ENCODE assay signal across 24 cellular contexts in the genomic region with DNA sequence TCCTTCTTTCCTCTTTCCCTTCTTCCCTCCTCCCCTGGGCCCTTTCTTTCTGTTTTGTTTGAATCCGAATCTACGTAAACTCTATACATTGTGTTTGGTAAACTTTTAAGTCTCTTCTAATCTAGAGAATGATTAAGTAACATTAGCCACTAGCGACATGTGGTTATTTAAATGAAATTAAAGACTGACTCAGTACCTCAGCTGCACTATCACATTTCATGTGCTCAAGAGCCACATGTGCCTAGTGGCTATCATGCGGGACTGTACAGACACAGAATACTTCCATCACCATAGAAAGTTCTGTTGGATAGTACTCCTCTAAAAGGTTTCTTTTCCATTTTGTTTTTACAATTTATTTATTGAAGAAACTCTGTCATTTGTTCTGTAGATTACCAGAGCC.
"Had no signal": no experiment of that assay in that cellular context is flagged by ENCODE, and none has a peak within 500 bp of the region (broad histone marks: within the 10 kb centered on the region; RNA-seq: fewer than 3 reads in every experiment).

No MANE protein-coding gene starts in this region.

- H3K4me1 Mint-ChIP-seq: nephron had no signal

- H3K9me3 ChIP-seq: esophagus muscularis mucosa, lower lobe of right lung, pancreas, psoas muscle, right lobe of liver, stomach, thoracic aorta, transverse colon had no signal

- H3K27ac ChIP-seq: coronary artery, esophagus muscularis mucosa, foreskin keratinocyte, left ventricle myocardium inferior, lower lobe of right lung, pancreas, psoas muscle, right lobe of liver, stomach, thoracic aorta, transverse colon had no signal

- ATAC-seq: foreskin keratinocyte; lower lobe of right lung; pancreas; right lobe of liver; stimulated activated naive B cell treated with anti-CD40 and anti-IgM and Interleukin-4, amounts not matched to agents 10 μg/mL and 1 μg/mL and 100 μg/mL, for 72 hours had no signal

- H3K27me3 ChIP-seq: dorsolateral prefrontal cortex, esophagus muscularis mucosa, foreskin keratinocyte, pancreas, right lobe of liver, stomach, transverse colon had no signal

- H3K4me1 ChIP-seq: foreskin keratinocyte, pancreas, right lobe of liver had no signal

- H3K4me3 ChIP-seq: coronary artery, esophagus muscularis mucosa, left ventricle myocardium inferior, lower lobe of right lung, pancreas, psoas muscle, right lobe of liver, stomach, thoracic aorta, transverse colon had no signal

- DNase-seq: dorsolateral prefrontal cortex; effector memory CD4-positive, alpha-beta T cell; foreskin keratinocyte; immature natural killer cell; left ventricle myocardium inferior; lower lobe of right lung; midbrain; naive B cell; occipital lobe; pancreas; psoas muscle; retina; right lobe of liver; stimulated activated CD4-positive, alpha-beta T cell treated with anti-CD3 and anti-CD28 coated beads, Interleukin-2, amount 100 ng/mL, for 24 hours; stimulated activated CD4-positive, alpha-beta T cell treated with anti-CD3 and anti-CD28 coated beads, Interleukin-4, amount 100 ng/mL, for 4 hours; stimulated activated naive B cell treated with anti-CD40 and anti-IgM and Interleukin-4, amounts not matched to agents 10 μg/mL and 1 μg/mL and 100 μg/mL, for 72 hours; stomach; substantia nigra; transverse colon had no signal

- H3K9me3 Mint-ChIP-seq: immature natural killer cell, memory B cell, nephron had no signal

- H3K27me3 Mint-ChIP-seq: memory B cell; naive B cell; stimulated activated naive B cell treated with anti-CD40 and anti-IgM and Interleukin-4, amounts not matched to agents 10 μg/mL and 1 μg/mL and 100 μg/mL, for 72 hours had no signal

- H3K4me3 Mint-ChIP-seq: immature natural killer cell; memory B cell; naive B cell; nephron; stimulated activated naive B cell treated with anti-CD40 and anti-IgM and Interleukin-4, amounts not matched to agents 10 μg/mL and 1 μg/mL and 100 μg/mL, for 72 hours had no signal

- H3K27ac Mint-ChIP-seq: memory B cell, nephron had no signal
